Comparison of ENCODE assay signal across 13 cellular contexts in genomic region chr1:108217007-108217406, GRCh38. TPM values are rescaled to one million over a fixed set of nuclear protein-coding genes. Genes with fewer than 3 reads are reported as not detected.
A peak's percentile ranks its signal among the peaks of the same experiment; 100 is the strongest.
DNase-seq lines count a peak whose midpoint lies in the region; ATAC-seq, FAIRE-seq and TF ChIP-seq lines count a peak whose summit lies in the region.
"Not testable (repeated sequence)": the region's sequence is repeated elsewhere in the genome, so short reads cannot be mapped to it uniquely, and the experiment has no call there.
"Had no signal": no experiment of that assay in that cellular context is flagged by ENCODE, and none has a peak within 500 bp of the region (broad histone marks: within the 10 kb centered on the region; RNA-seq: fewer than 3 reads in every experiment).

No MANE protein-coding gene starts in this region.

- not testable (repeated sequence) for H3K4me3 Mint-ChIP-seq in activated CD8-positive, alpha-beta T cell treated with anti-CD3 and anti-CD28 coated beads for 36 hours

- H4K20me1 ChIP-seq in mammary epithelial cell (ENCODE audit: insufficient read depth, low read length) = not testable (repeated sequence)

- intact Hi-C loops in activated CD8-positive, alpha-beta T cell treated with anti-CD3 and anti-CD28 coated beads for 36 hours (cut with micrococcal nuclease) = loop anchor here (10.0 kb wide), 1 partner anchor 338 kb away; no protein-coding TSS in a partner anchor
- intact Hi-C loops in mammary epithelial cell (cut with micrococcal nuclease) = loop anchor here (10.0 kb wide), 1 partner anchor 428 kb away; no protein-coding TSS in a partner anchor

- BruUV-seq in mammary epithelial cell (replicated peaks; lab: Mats Ljungman, UMichigan) = not testable (repeated sequence)

- FAIRE-seq in H54 (lab: Jason Lieb, UNC) (peak; percentile 85), RCC 7860 (lab: Jason Lieb, UNC) (peak; percentile 74)

- peak; percentile 27 for ATAC-seq in activated CD8-positive, alpha-beta T cell treated with anti-CD3 and anti-CD28 coated beads for 36 hours
- ATAC-seq in foreskin keratinocyte = peak; percentile 77
- peak; percentile 63 for ATAC-seq in stimulated activated naive CD8-positive, alpha-beta T cell treated with anti-CD3 and anti-CD28 coated beads, Interleukin-15, Interleukin-2, amounts not matched to agents 100 U/mL and 50 U/mL, for 24 hours

- H3K4me1 Mint-ChIP-seq in activated CD8-positive, alpha-beta T cell treated with anti-CD3 and anti-CD28 coated beads for 36 hours (ENCODE audit: low read depth) = peaks cover 15% of the 10 kb centered on the region

- not testable (repeated sequence) for H3K27me3 ChIP-seq in mammary epithelial cell (ENCODE audit: insufficient read depth, low read length); foreskin keratinocyte

- CTCF ChIA-PET in activated CD8-positive, alpha-beta T cell treated with anti-CD3 and anti-CD28 coated beads for 36 hours (lab: Charles Lee) = interaction anchor here (1.3 kb wide), 1 partner anchor 344 kb away, joined by 5 read pairs; no protein-coding TSS in a partner anchor
- CTCF ChIA-PET in mammary epithelial cell (lab: Charles Lee; ENCODE audit: low non-redundant PET) = not testable (repeated sequence)

- in situ Hi-C loops in mammary epithelial cell (cut with MboI; ENCODE audit: low sequenced_read_pairs in 2 of 2) = not testable (repeated sequence)

- POLR2A ChIA-PET in activated CD8-positive, alpha-beta T cell treated with anti-CD3 and anti-CD28 coated beads for 36 hours (lab: Charles Lee) = not testable (repeated sequence)

- dilution Hi-C loops in mammary epithelial cell (cut with HindIII; ENCODE audit: low sequenced_read_pairs) = not testable (repeated sequence)

- H3K27me3 Mint-ChIP-seq in activated CD8-positive, alpha-beta T cell treated with anti-CD3 and anti-CD28 coated beads for 36 hours = not testable (repeated sequence)

- not testable (repeated sequence) for H3K9ac ChIP-seq in mammary epithelial cell (ENCODE audit: insufficient read depth, low read length)

- H3K27ac Mint-ChIP-seq in activated CD8-positive, alpha-beta T cell treated with anti-CD3 and anti-CD28 coated beads for 36 hours = not testable (repeated sequence)

- H3K4me3 ChIP-seq in mammary epithelial cell (replicated peaks in 1 of 3; ENCODE audit: insufficient read depth in 1 of 3, low read depth in 2 of 3, low read length in 3 of 3) = not testable (repeated sequence)

- not testable (repeated sequence) for H2AFZ ChIP-seq in mammary epithelial cell (ENCODE audit: low read depth, low read length)

- not testable (repeated sequence) for H3K9me3 Mint-ChIP-seq in activated CD8-positive, alpha-beta T cell treated with anti-CD3 and anti-CD28 coated beads for 36 hours

- H3K4me1 ChIP-seq in mammary epithelial cell (ENCODE audit: insufficient read depth, low read length) = not testable (repeated sequence)
- peaks cover 14% of the 10 kb centered on the region for H3K4me1 ChIP-seq in foreskin keratinocyte

- H3K36me3 Mint-ChIP-seq in activated CD8-positive, alpha-beta T cell treated with anti-CD3 and anti-CD28 coated beads for 36 hours (ENCODE audit: low read depth) = not testable (repeated sequence)

- DNase-seq in A172 (ENCODE audit: low spot score) (peak; percentile 26), LoVo (ENCODE audit: low spot score) (peak; percentile 18), mammary epithelial cell (peak; percentile 33), foreskin keratinocyte (peak in 1 of 2 donors; percentile 33)
- not testable (repeated sequence) for DNase-seq in H54 (ENCODE audit: insufficient read length, low spot score); RCC 7860 (ENCODE audit: low spot score); activated CD8-positive, alpha-beta T cell treated with anti-CD3 and anti-CD28 coated beads for 36 hours; stimulated activated naive CD8-positive, alpha-beta T cell treated with anti-CD3 and anti-CD28 coated beads, Interleukin-15, Interleukin-2, amounts not matched to agents 100 U/mL and 50 U/mL, for 24 hours

- H3K79me2 ChIP-seq in mammary epithelial cell (ENCODE audit: insufficient read depth, low read length) = not testable (repeated sequence)

- not testable (repeated sequence) for TF ChIP-seq CTCF in activated CD8-positive, alpha-beta T cell treated with anti-CD3 and anti-CD28 coated beads for 36 hours (IDR thresholded peaks at IDR 0.05); mammary epithelial cell (conservative IDR thresholded peaks at IDR 0.05 in 1 of 2, IDR thresholded peaks at IDR 0.05 in 1 of 2; ENCODE audit: extremely low read depth in 1 of 2, insufficient read depth in 1 of 2, low read depth in 1 of 2, low read length in 2 of 2); foreskin keratinocyte (conservative IDR thresholded peaks at IDR 0.05)

- not testable (repeated sequence) for H3K36me3 ChIP-seq in mammary epithelial cell (ENCODE audit: insufficient read depth, low read length)

- not testable (repeated sequence) for H3K9me3 ChIP-seq in mammary epithelial cell (replicated peaks; ENCODE audit: insufficient read depth, low read length)

- not testable (repeated sequence) for H3K4me2 ChIP-seq in mammary epithelial cell (ENCODE audit: insufficient read depth, low read depth, low read length)

- not testable (repeated sequence) for H3K27ac ChIP-seq in mammary epithelial cell (ENCODE audit: insufficient read depth, low read depth, low read length); foreskin keratinocyte

- not testable (repeated sequence) for TF ChIP-seq POLR2A in H54 (IDR thresholded peaks at IDR 0.05; ENCODE audit: low read depth, low read length)

- 47% methylated on average over 2 of the region's 2 CpGs for WGBS in mammary epithelial cell (ENCODE audit: low coverage, missing lambda C conversion rate)

RNA-seq across cellular contexts. Expression of gene SLC25A24, which starts 16.9 kb away (rescaled TPM):
- total RNA-seq in A172 (2014; rRNA removed; shearing (Covaris generic)) = 77.7 and 90.1 TPM in 2 replicates
- total RNA-seq in activated CD8-positive, alpha-beta T cell treated with anti-CD3 and anti-CD28 coated beads for 36 hours = 1 to 10 TPM; 7.4 to 8.2 TPM
- 10 to 100 TPM; 47.6 to 60.7 TPM for total RNA-seq in mammary epithelial cell
- polyA plus RNA-seq in mammary epithelial cell = 21.9 TPM
- polyA minus RNA-seq in mammary epithelial cell = 33.8 TPM
- total RNA-seq in foreskin keratinocyte = 60.0 and 60.9 TPM in 2 replicates
- 16.7 and 20.7 TPM in 2 replicates for polyA plus RNA-seq in foreskin keratinocyte

RNA-seq across cellular contexts. Expression of gene NBPF4, which starts 26.9 kb away (rescaled TPM):
- not detected in 2 replicates for total RNA-seq in A172 (2014; rRNA removed; shearing (Covaris generic))
- not detected for total RNA-seq in activated CD8-positive, alpha-beta T cell treated with anti-CD3 and anti-CD28 coated beads for 36 hours
- total RNA-seq in mammary epithelial cell (not detected), foreskin keratinocyte (not detected in 2 replicates)
- polyA plus RNA-seq in mammary epithelial cell (not detected), foreskin keratinocyte (not detected in 2 replicates)
- polyA minus RNA-seq in mammary epithelial cell = not detected
- total RNA-seq: B cell; Calu3; CD8-positive, alpha-beta T cell; H1; IMR-90 had no signal
- polyA plus RNA-seq: H1, IMR-90 had no signal

Comparison
In these comparisons a context has a peak if more than half of its experiments do, and no peak if none do; other contexts are left out.
1. ATAC-seq: peak in every context shown above with its lines; median percentile 77 in foreskin keratinocyte; 63 in stimulated activated naive CD8-positive, alpha-beta T cell treated with anti-CD3 and anti-CD28 coated beads, Interleukin-15, Interleukin-2, amounts not matched to agents 100 U/mL and 50 U/mL, for 24 hours; 27 in activated CD8-positive, alpha-beta T cell treated with anti-CD3 and anti-CD28 coated beads for 36 hours.